Comparison of ENCODE assay signal across 31 cellular contexts in the genomic region with DNA sequence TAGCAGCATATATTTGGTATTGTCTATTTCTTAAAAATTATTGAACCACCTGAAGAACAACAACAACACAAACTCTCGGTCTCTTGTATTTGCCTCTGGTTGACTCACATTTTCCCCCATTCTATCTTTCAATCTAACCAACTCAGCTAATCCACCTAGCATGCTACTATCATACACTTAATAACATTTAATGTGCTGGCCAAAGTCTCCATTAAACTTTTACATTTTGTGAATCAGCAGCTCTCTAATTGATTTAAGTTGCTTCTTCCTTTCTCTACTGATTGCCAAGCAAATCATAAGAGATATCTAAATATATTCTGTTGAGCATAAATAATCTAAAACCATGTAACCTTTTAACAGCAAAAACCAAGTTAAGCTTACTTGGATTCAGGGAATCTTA.
"Had no signal": no experiment of that assay in that cellular context is flagged by ENCODE, and none has a peak within 500 bp of the region (broad histone marks: within the 10 kb centered on the region; RNA-seq: fewer than 3 reads in every experiment).

No MANE protein-coding gene starts in this region.

- DNase-seq: activated effector memory CD4-positive, alpha-beta T cell treated with anti-CD3 and anti-CD28 coated beads, Interleukin-2, amount 50 U/mL, for 16 hours; activated effector memory CD4-positive, alpha-beta T cell treated with Interleukin-2 at 50 U/mL for 16 hours; activated gamma-delta T cell; activated gamma-delta T cell treated with Interleukin-2 at 50 U/mL for 16 hours; activated naive CD4-positive, alpha-beta T cell; activated naive CD4-positive, alpha-beta T cell treated with anti-CD3 and anti-CD28 coated beads for 36 hours; activated naive CD4-positive, alpha-beta T cell treated with anti-CD3 and anti-CD28 coated beads, Interleukin-2, amount 10 ng/mL, durations not matched to agents 7 days and 5 days; activated naive CD4-positive, alpha-beta T cell treated with anti-CD3 and anti-CD28 coated beads, Interleukin-2, amount 50 U/mL, for 16 hours; activated naive CD4-positive, alpha-beta T cell treated with Interleukin-2 at 50 U/mL for 16 hours; activated naive CD8-positive, alpha-beta T cell treated with anti-CD3 and anti-CD28 coated beads for 36 hours; activated naive CD8-positive, alpha-beta T cell treated with anti-CD3 and anti-CD28 coated beads, Interleukin-2, amount 10 ng/mL, durations not matched to agents 7 days and 5 days; activated naive CD8-positive, alpha-beta T cell treated with anti-CD3 and anti-CD28 coated beads, Interleukin-2, amount 50 U/mL, for 24 hours; activated T-cell treated with anti-CD3 and anti-CD28 coated beads, Interleukin-2, amount 50 U/mL, for 24 hours; activated T-cell treated with anti-CD3 and anti-CD28 coated beads, Interleukin-2, amount 50 U/mL, for 4 hours; activated T-cell treated with anti-CD3 and anti-CD28 coated beads, Interleukin-2, amount 50 U/mL, for 48 hours; activated T-cell treated with anti-CD3 and anti-CD28 coated beads, Interleukin-2, amount 50 U/mL, for 72 hours; adrenal gland; amniotic stem cell; amygdala; anterior cingulate cortex; aorta; body of pancreas; brain microvascular endothelial cell; caudate nucleus; central memory CD4-positive, alpha-beta T cell; cerebellar nuclear complex had no signal

- H3K9me3 ChIP-seq: adrenal gland, ascending aorta, body of pancreas, breast epithelium had no signal

- ATAC-seq: activated naive CD4-positive, alpha-beta T cell treated with anti-CD3 and anti-CD28 coated beads, Interleukin-2, amount 50 U/mL, for 72 hours; activated naive CD8-positive, alpha-beta T cell treated with anti-CD3 and anti-CD28 coated beads, Interleukin-2, amount 50 U/mL, for 24 hours; activated T-cell treated with anti-CD3 and anti-CD28 coated beads, Interleukin-2, amount 50 U/mL, for 4 hours; activated T-cell treated with anti-CD3 and anti-CD28 coated beads, Interleukin-2, amount 50 U/mL, for 72 hours; activated T-helper 17 cell treated with anti-CD3 and anti-CD28 coated beads, Interleukin-2, amount 50 U/mL, for 72 hours; body of pancreas had no signal

- H3K36me3 ChIP-seq: adrenal gland, ascending aorta, brain microvascular endothelial cell, breast epithelium, cardiac muscle cell had no signal

- H3K4me3 ChIP-seq: adrenal gland, ascending aorta, body of pancreas, breast epithelium, cardiac muscle cell had no signal

- H3K27ac ChIP-seq: adrenal gland, ascending aorta, body of pancreas, brain microvascular endothelial cell, breast epithelium, cardiac muscle cell had no signal

- H3K4me1 ChIP-seq: adrenal gland, ascending aorta, body of pancreas, breast epithelium had no signal

- H3K27me3 ChIP-seq: adrenal gland, ascending aorta, body of pancreas, brain microvascular endothelial cell, breast epithelium, cardiac muscle cell had no signal
